In genomic region chr1:184954232-184954995, GRCh38 we compare ENCODE assay signal across 11 cellular contexts. TPM values are rescaled to one million over a fixed set of nuclear protein-coding genes. Genes with fewer than 3 reads are reported as not detected.
DNase-seq lines count a peak whose midpoint lies in the region; ATAC-seq, FAIRE-seq and TF ChIP-seq lines count a peak whose summit lies in the region.
"Had no signal": no experiment of that assay in that cellular context is flagged by ENCODE, and none has a peak within 500 bp of the region (broad histone marks: within the 10 kb centered on the region; RNA-seq: fewer than 3 reads in every experiment).

No MANE protein-coding gene starts in this region.

- no peak for TF ChIP-seq CTCF in bronchial epithelial cell (IDR thresholded peaks at IDR 0.05; ENCODE audit: insufficient read depth, low read length, severe bottlenecking)
- TF ChIP-seq CTCF in pancreas (IDR thresholded peaks at IDR 0.05) = no peak

- H3K27me3 ChIP-seq in bronchial epithelial cell (ENCODE audit: control insufficient read depth, insufficient read depth, low read length) (no peaks in the 10 kb centered on the region), pancreas (no peaks in the 10 kb centered on the region)

- H3K4me3 ChIP-seq in bronchial epithelial cell (ENCODE audit: low read depth, low read length) (no peak overlapping the region), pancreas (no peak overlapping the region)

- peak; percentile 24 for DNase-seq in DMS 273 (lab: John Stamatoyannopoulos, UW; ENCODE audit: unreplicated experiment)
- DNase-seq in DMS 273 treated with DMSO at 0.1 percent for 48 hours (lab: John Stamatoyannopoulos, UW) = no peak
- peak; percentile 57 for DNase-seq in M059J (ENCODE audit: low read depth)
- DNase-seq in bronchial epithelial cell (ENCODE audit: low read depth) = peak; percentile 78
- no peak for DNase-seq in pancreas
- no peak for DNase-seq in NCI-H2227 (lab: John Stamatoyannopoulos, UW; ENCODE audit: unreplicated experiment)
- no peak for DNase-seq in AG08396 (ENCODE audit: low spot score)
- DNase-seq: NCI-H69 had no signal

- peak overlapping the region in 2 of 4 donors; percentile 12 to 15 for H3K27ac ChIP-seq in pancreas

- peaks cover under 1 to 9% (median 8%) of the 10 kb centered on the region in 3 donors for H3K4me1 ChIP-seq in pancreas

- 41 to 53% methylated on average over 4 of the region's 4 CpGs for WGBS in pancreas, 2 donors

- intact Hi-C loops in pancreas (cut with DNase I) = no loop called here

- H3K36me3 ChIP-seq in bronchial epithelial cell (ENCODE audit: control insufficient read depth, insufficient read depth, low read length) (peaks cover 1% of the 10 kb centered on the region), pancreas (no peaks in the 10 kb centered on the region)

- no peaks in the 10 kb centered on the region for H3K9me3 ChIP-seq in pancreas

- peak; percentile 38 to 65 (median 45) for ATAC-seq in pancreas
- no peak for ATAC-seq in HG02885 (IDR thresholded peaks at IDR 0.05; ENCODE audit: poor library complexity, unreplicated experiment)

- FAIRE-seq in bronchial epithelial cell (lab: Jason Lieb, UNC) (no peak), pancreas (lab: Jason Lieb, UNC) (no peak)
- FAIRE-seq: A204.1, H1 had no signal

RNA-seq across cellular contexts. Expression of gene NIBAN1, which starts 19.9 kb away (rescaled TPM):
- 23.3 and 36.0 TPM in 2 replicates for total RNA-seq in M059J (2014; rRNA removed; shearing (Covaris generic))
- total RNA-seq in bronchial epithelial cell = 97.4 and 169 TPM in 2 replicates
- 10 to 100 TPM; 43.5 to 75.2 (median 57.8) TPM for total RNA-seq in pancreas
- polyA plus RNA-seq in pancreas = 10 to 100 TPM in 1 of 2 donors, 1 to 10 TPM in 1; 5.7 to 15.5 TPM

Comparison
In these comparisons a context has a peak if more than half of its experiments do, and no peak if none do; other contexts are left out.
1. DNase-seq: peak in DMS 273 (single experiment), M059J (single experiment) and bronchial epithelial cell (single experiment); none in DMS 273 treated with DMSO at 0.1 percent for 48 hours (single experiment), pancreas (0 of 6), NCI-H2227 (single experiment) and AG08396 (single experiment).